Comparison of ENCODE assay signal across 8 cellular contexts in the genomic region with DNA sequence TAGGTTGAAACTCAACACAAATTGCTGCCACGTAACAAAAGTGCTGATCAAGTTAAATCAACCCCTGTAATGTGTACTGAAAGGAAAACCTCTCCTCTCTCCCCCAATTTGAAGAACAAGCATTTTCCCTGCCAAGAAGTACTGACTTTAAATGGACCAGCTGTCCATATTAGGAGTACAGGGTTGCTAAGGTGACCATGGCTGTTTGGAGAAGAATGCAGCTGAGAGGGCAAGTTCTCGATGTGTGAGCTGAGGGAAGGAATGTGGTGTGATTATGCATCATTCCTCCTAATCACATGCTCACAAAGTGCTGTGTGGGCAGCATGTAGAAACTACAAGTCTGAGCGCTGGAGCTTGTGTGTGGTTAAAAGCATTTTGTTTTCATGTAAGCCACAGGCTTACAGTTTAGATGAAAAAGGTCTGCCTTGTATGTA.
DNase-seq lines count a peak whose midpoint lies in the region; ATAC-seq lines count a peak whose summit lies in the region.

No MANE protein-coding gene starts in this region.

- peaks cover 14% of the 10 kb centered on the region for H3K4me1 ChIP-seq in iPS-20b (ENCODE audit: insufficient read depth, low read length)

- no peak overlapping the region for H3K27ac ChIP-seq in iPS-20b (ENCODE audit: low read length)

- H3K4me3 ChIP-seq in iPS-20b (ENCODE audit: low read length) (peak overlapping the region; percentile 3; the same call in 1 of the 2 replicates), skeletal muscle cell (ENCODE audit: low read depth, low read length) (no peak overlapping the region)

- peak; percentile 57 for DNase-seq in activated CD4-positive, alpha-beta T cell treated with anti-CD3 and anti-CD28 coated beads for 48 hours
- no peak for DNase-seq in activated CD4-positive, alpha-beta T cell treated with anti-CD3 and anti-CD28 coated beads for 1 hour
- peak; percentile 88 for DNase-seq in NCI-H2196 (lab: John Stamatoyannopoulos, UW; ENCODE audit: unreplicated experiment)
- DNase-seq in brain pericyte (ENCODE audit: low read depth, low spot score), result peak; percentile 95
- peak; percentile 98 for DNase-seq in skeletal muscle cell (ENCODE audit: low read depth)
- DNase-seq in NCI-H128 (lab: John Stamatoyannopoulos, UW; ENCODE audit: unreplicated experiment), result no peak

- peaks cover 21% of the 10 kb centered on the region for H3K36me3 ChIP-seq in iPS-20b (ENCODE audit: insufficient read depth, low read depth, low read length)

- no peaks in the 10 kb centered on the region for H3K27me3 ChIP-seq in iPS-20b (ENCODE audit: insufficient read depth, low read length)

- no peaks in the 10 kb centered on the region for H3K9me3 ChIP-seq in iPS-20b (ENCODE audit: insufficient read depth, low read depth, low read length)

- ATAC-seq in HG02623 (IDR thresholded peaks at IDR 0.05; ENCODE audit: unreplicated experiment), result peak; percentile 83

- peak overlapping the region; percentile 18; the same call in 1 of the 2 replicates for H3K9ac ChIP-seq in iPS-20b (ENCODE audit: low read depth, low read length)

Comparison
In these comparisons a context has a peak if more than half of its experiments do, and no peak if none do; other contexts are left out.
1. DNase-seq: peak in activated CD4-positive, alpha-beta T cell treated with anti-CD3 and anti-CD28 coated beads for 48 hours (single experiment), NCI-H2196 (single experiment), brain pericyte (single experiment) and skeletal muscle cell (single experiment); none in activated CD4-positive, alpha-beta T cell treated with anti-CD3 and anti-CD28 coated beads for 1 hour (single experiment) and NCI-H128 (single experiment).